ENCODE assay signal across 1 cellular context in the genomic region with DNA sequence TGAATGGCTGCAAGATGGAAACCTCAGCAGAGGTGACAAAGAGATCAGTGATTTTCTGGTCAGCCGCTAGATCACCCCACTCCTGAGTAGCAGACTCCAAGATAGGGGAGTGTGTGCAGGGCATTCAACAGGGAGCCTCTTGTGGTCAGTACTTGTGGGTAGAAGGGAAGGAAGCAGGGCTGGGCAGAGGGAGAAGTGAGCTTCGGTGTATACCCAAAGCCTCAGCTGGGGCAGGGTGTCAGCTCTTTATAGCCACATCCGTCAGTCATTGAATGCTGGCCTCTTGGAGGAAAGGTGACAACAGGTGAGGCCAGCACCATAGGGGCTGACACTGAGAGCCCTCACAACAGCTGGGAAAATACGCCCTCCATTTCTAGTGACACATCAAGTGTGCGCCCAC.
A peak's percentile ranks its signal among the peaks of the same experiment; 100 is the strongest.
TF ChIP-seq lines count a peak whose summit lies in the region.

No MANE protein-coding gene starts in this region.

TF ChIP-seq in GM12878, 131 proteins besides CTCF, POLR2A, EP300 and RAD21:
- peak; percentile 34; the same call in 1 of the 2 replicates for TF ChIP-seq RUNX3 (IDR thresholded peaks at IDR 0.05; ENCODE audit: low read length)
- TF ChIP-seq CHD2 (IDR thresholded peaks at IDR 0.05; ENCODE audit: borderline replicate concordance, low read depth, low read length) = no peak
